In the genomic region with DNA sequence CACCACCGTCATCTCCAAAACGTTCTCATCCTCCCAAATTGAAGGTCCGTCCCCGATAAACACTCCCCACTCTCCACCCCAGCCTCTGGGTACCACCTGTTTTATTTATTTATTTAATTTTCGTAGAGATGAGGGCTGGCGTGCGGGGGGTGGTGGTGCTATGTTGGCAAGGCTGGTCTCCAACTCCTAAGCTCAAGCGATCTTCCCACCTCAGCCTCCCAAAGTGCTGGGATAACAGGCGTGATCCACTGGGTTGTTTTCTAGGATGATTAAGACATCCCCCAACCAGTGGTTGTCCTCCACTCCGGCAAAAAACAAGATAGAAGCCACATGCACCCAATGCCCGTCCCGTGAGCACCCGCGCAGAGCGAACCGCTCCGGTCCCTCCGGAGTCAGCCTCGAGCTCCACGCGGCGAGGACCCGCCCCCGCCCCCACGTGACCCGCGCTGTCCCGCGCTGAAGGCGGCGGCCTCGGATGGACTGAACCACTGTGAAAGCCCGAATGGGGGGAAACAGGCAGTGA, we compare ENCODE assay signal across 8 cellular contexts. TPM values are rescaled to one million over a fixed set of nuclear protein-coding genes. Genes with fewer than 3 reads are reported as not detected.
A peak's percentile ranks its signal among the peaks of the same experiment; 100 is the strongest.
DNase-seq lines count a peak whose midpoint lies in the region; ATAC-seq and TF ChIP-seq lines count a peak whose summit lies in the region.

No MANE protein-coding gene starts in this region.

- H3K36me3 Mint-ChIP-seq in activated CD8-positive, alpha-beta memory T cell treated with anti-CD3 and anti-CD28 coated beads, Interleukin-2, amount 10 ng/mL, durations not matched to agents 7 days and 5 days: peaks cover 11% of the 10 kb centered on the region

- peaks cover 41% of the 10 kb centered on the region for H3K4me1 ChIP-seq in BLaER1
- peaks cover 16 to 21% of the 10 kb centered on the region in 2 donors for H3K4me1 ChIP-seq in mucosa of rectum (ENCODE audit: control insufficient read depth in 2 of 2, insufficient read depth in 2 of 2, low read length in 2 of 2)

- no peaks in the 10 kb centered on the region for H3K27me3 ChIP-seq in BLaER1
- H3K27me3 ChIP-seq in mucosa of rectum (ENCODE audit: control insufficient read depth in 2 of 2, insufficient read depth in 2 of 2, low read length in 2 of 2): no peaks in the 10 kb centered on the region

- peak overlapping the region; percentile 83 for H3K4me2 ChIP-seq in BLaER1

- peak overlapping the region; percentile 99 for H3K27ac ChIP-seq in BLaER1
- peak overlapping the region; percentile 96 to 98 for H3K27ac ChIP-seq in mucosa of rectum (ENCODE audit: low read depth in 2 of 2, low read length in 2 of 2)

- no peaks in the 10 kb centered on the region for H3K9me3 Mint-ChIP-seq in activated CD8-positive, alpha-beta memory T cell treated with anti-CD3 and anti-CD28 coated beads, Interleukin-2, amount 10 ng/mL, durations not matched to agents 7 days and 5 days (ENCODE audit: low read depth)

- peaks cover 23% of the 10 kb centered on the region for H3K36me3 ChIP-seq in BLaER1
- H3K36me3 ChIP-seq in mucosa of rectum (ENCODE audit: control insufficient read depth in 2 of 2, insufficient read depth in 2 of 2, low read length in 2 of 2): peaks cover 0 to 3% of the 10 kb centered on the region in 2 donors

- DNase-seq in NCI-H510A treated with DMSO at 0.1 percent for 48 hours (lab: John Stamatoyannopoulos, UW) (peak; percentile 85), epidermal melanocyte (ENCODE audit: insufficient read length, low spot score) (peak; percentile 93)
- peak; percentile 94 for DNase-seq in activated CD8-positive, alpha-beta memory T cell treated with anti-CD3 and anti-CD28 coated beads, Interleukin-2, amount 10 ng/mL, durations not matched to agents 7 days and 5 days
- DNase-seq in stimulated activated CD8-positive, alpha-beta memory T cell treated with anti-CD3 and anti-CD28 coated beads, Interleukin-7, amount 100 ng/mL, for 1 hour (ENCODE audit: low read depth in 2 of 2): peak; percentile 74 to 79

- H3K4me3 Mint-ChIP-seq in activated CD8-positive, alpha-beta memory T cell treated with anti-CD3 and anti-CD28 coated beads, Interleukin-2, amount 10 ng/mL, durations not matched to agents 7 days and 5 days: peak overlapping the region; percentile 86

- H3K4me1 Mint-ChIP-seq in activated CD8-positive, alpha-beta memory T cell treated with anti-CD3 and anti-CD28 coated beads, Interleukin-2, amount 10 ng/mL, durations not matched to agents 7 days and 5 days: peaks cover 30% of the 10 kb centered on the region

- TF ChIP-seq POLR2A in GM18951 (IDR thresholded peaks at IDR 0.05; ENCODE audit: extremely low read depth, insufficient read depth, insufficient read length): peak; percentile 96

- H3K4me3 ChIP-seq in BLaER1: peak overlapping the region; percentile 99
- H3K4me3 ChIP-seq in mucosa of rectum (ENCODE audit: low read length in 2 of 2): peak overlapping the region; percentile 81 to 83

- no peaks in the 10 kb centered on the region for H3K27me3 Mint-ChIP-seq in activated CD8-positive, alpha-beta memory T cell treated with anti-CD3 and anti-CD28 coated beads, Interleukin-2, amount 10 ng/mL, durations not matched to agents 7 days and 5 days

- in situ Hi-C loops in GM18951 (cut with MboI; ENCODE audit: low sequenced_read_pairs, unreplicated experiment): no loop called here

- peak overlapping the region; percentile 100 for H3K9ac ChIP-seq in BLaER1
- peak overlapping the region; percentile 88 to 90 for H3K9ac ChIP-seq in mucosa of rectum (ENCODE audit: low read depth in 1 of 2, low read length in 2 of 2)

- no peaks in the 10 kb centered on the region for H3K9me3 ChIP-seq in BLaER1
- no peaks in the 10 kb centered on the region for H3K9me3 ChIP-seq in mucosa of rectum (ENCODE audit: control insufficient read depth in 2 of 2, low read length in 2 of 2)

- peak; percentile 50 for ATAC-seq in HG03159 (IDR thresholded peaks at IDR 0.05; ENCODE audit: unreplicated experiment)
- ATAC-seq in activated CD8-positive, alpha-beta memory T cell treated with anti-CD3 and anti-CD28 coated beads, Interleukin-2, amount 10 ng/mL, durations not matched to agents 7 days and 5 days: peak; percentile 75

- H3K27ac Mint-ChIP-seq in activated CD8-positive, alpha-beta memory T cell treated with anti-CD3 and anti-CD28 coated beads, Interleukin-2, amount 10 ng/mL, durations not matched to agents 7 days and 5 days: peak overlapping the region; percentile 98

- CTCF ChIA-PET in activated CD8-positive, alpha-beta memory T cell treated with anti-CD3 and anti-CD28 coated beads, Interleukin-2, amount 10 ng/mL, durations not matched to agents 7 days and 5 days (lab: Charles Lee): interaction anchor here (0.6 to 1.8 kb wide), 9 partner anchors 10 to 775 kb away, joined by 3 to 7 read pairs (median 4); a partner anchor contains a TSS

- peaks cover 39% of the 10 kb centered on the region for H4K20me1 ChIP-seq in BLaER1

RNA-seq across cellular contexts. Expression of a gene that starts 0.9 kb away (rescaled TPM):
- 100 to 1,000 TPM; 170 to 204 TPM for total RNA-seq in activated CD8-positive, alpha-beta memory T cell treated with anti-CD3 and anti-CD28 coated beads, Interleukin-2, amount 10 ng/mL, durations not matched to agents 7 days and 5 days

RNA-seq across cellular contexts. Expression of a gene that starts 39.5 kb away (rescaled TPM):
- total RNA-seq in activated CD8-positive, alpha-beta memory T cell treated with anti-CD3 and anti-CD28 coated beads, Interleukin-2, amount 10 ng/mL, durations not matched to agents 7 days and 5 days: 10 to 100 TPM; 25.0 to 27.9 TPM

RNA-seq across cellular contexts. Expression of a gene that starts 49.7 kb away (rescaled TPM):
- total RNA-seq in activated CD8-positive, alpha-beta memory T cell treated with anti-CD3 and anti-CD28 coated beads, Interleukin-2, amount 10 ng/mL, durations not matched to agents 7 days and 5 days: 100 to 1,000 TPM in 1 of 2 experiments, 10 to 100 TPM in 1; 70.8 to 103 TPM

Comparison
In these comparisons a context has a peak if more than half of its experiments do, and no peak if none do; other contexts are left out.
1. Peak in every context shown above with its lines: DNase-seq, ATAC-seq, H3K4me3 ChIP-seq and H3K27ac ChIP-seq.